ENCODE assay signal across 1 cellular context in genomic region chr20:50635676-50636600, GRCh38.
A peak's percentile ranks its signal among the peaks of the same experiment; 100 is the strongest.
TF ChIP-seq lines count a peak whose summit lies in the region.

No MANE protein-coding gene starts in this region.

TF ChIP-seq in HepG2, 621 proteins besides CTCF, POLR2A, EP300 and RAD21 (continued from another document and continues in another):
- no peak for TF ChIP-seq ZNF75D (CRISPR knock-in tag; IDR thresholded peaks at IDR 0.05; ENCODE audit: borderline replicate concordance)
- TF ChIP-seq NFE2 (CRISPR knock-in tag; IDR thresholded peaks at IDR 0.05): no peak
- TF ChIP-seq ZNF614 (CRISPR knock-in tag; IDR thresholded peaks at IDR 0.05; ENCODE audit: borderline replicate concordance): no peak
- no peak for TF ChIP-seq PRPF4 (IDR thresholded peaks at IDR 0.05; ENCODE audit: low read depth, low read length, poor library complexity, severe bottlenecking)
- no peak for TF ChIP-seq ZNF776 (CRISPR knock-in tag; IDR thresholded peaks at IDR 0.05)
- TF ChIP-seq ZNF101 (CRISPR knock-in tag; IDR thresholded peaks at IDR 0.05; ENCODE audit: borderline replicate concordance, low read depth): no peak
- TF ChIP-seq MTF1 (CRISPR knock-in tag; IDR thresholded peaks at IDR 0.05): no peak
- peak; percentile 60; the same call in 1 of the 2 replicates for TF ChIP-seq ZNF30 (CRISPR knock-in tag; IDR thresholded peaks at IDR 0.05)
- TF ChIP-seq ZNF703 (CRISPR knock-in tag; IDR thresholded peaks at IDR 0.05; ENCODE audit: borderline replicate concordance): no peak
- TF ChIP-seq ZNF570 (CRISPR knock-in tag; IDR thresholded peaks at IDR 0.05; ENCODE audit: borderline replicate concordance): no peak
- TF ChIP-seq ZFP36 (IDR thresholded peaks at IDR 0.05; ENCODE audit: borderline replicate concordance, low read depth, low read length, partially characterized antibody): no peak
- no peak for TF ChIP-seq JDP2 (CRISPR knock-in tag; IDR thresholded peaks at IDR 0.05; ENCODE audit: borderline replicate concordance)
- no peak for TF ChIP-seq BRF2 (CRISPR knock-in tag; IDR thresholded peaks at IDR 0.05)
- no peak for TF ChIP-seq ZNF256 (CRISPR knock-in tag; conservative IDR thresholded peaks at IDR 0.05)
- no peak for TF ChIP-seq ZNF326 (CRISPR knock-in tag; IDR thresholded peaks at IDR 0.05; ENCODE audit: borderline replicate concordance)
- no peak for TF ChIP-seq ZNF251 (CRISPR knock-in tag; IDR thresholded peaks at IDR 0.05)
- TF ChIP-seq ZNF329 (CRISPR knock-in tag; IDR thresholded peaks at IDR 0.05; ENCODE audit: low read depth): no peak
- TF ChIP-seq THRA (CRISPR knock-in tag; IDR thresholded peaks at IDR 0.05; ENCODE audit: borderline replicate concordance): no peak
- no peak for TF ChIP-seq ZNF354B (CRISPR knock-in tag; IDR thresholded peaks at IDR 0.05)
- TF ChIP-seq FIP1L1 (IDR thresholded peaks at IDR 0.05; ENCODE audit: borderline replicate concordance, insufficient read depth, low read depth, low read length): no peak
- 0 out of 2 replicates have a peak, but pooled peaks have one; percentile 72 for TF ChIP-seq HOXA5 (CRISPR knock-in tag; IDR thresholded peaks at IDR 0.05)
- TF ChIP-seq ETS1 (CRISPR knock-in tag; IDR thresholded peaks at IDR 0.05): no peak
- TF ChIP-seq KAT7 (CRISPR knock-in tag; IDR thresholded peaks at IDR 0.05; ENCODE audit: borderline replicate concordance): no peak
- peak; percentile 97 for TF ChIP-seq ZNF407 (CRISPR knock-in tag; IDR thresholded peaks at IDR 0.05; ENCODE audit: not compliant biosample characterization)
- TF ChIP-seq GATA4 (IDR thresholded peaks at IDR 0.05; ENCODE audit: borderline replicate concordance, low read depth): no peak
- TF ChIP-seq ZNF121 (CRISPR knock-in tag; IDR thresholded peaks at IDR 0.05): peak; percentile 59; the same call in 1 of the 2 replicates
- no peak for TF ChIP-seq ZNF276 (CRISPR knock-in tag; IDR thresholded peaks at IDR 0.05; ENCODE audit: low read depth)
- no peak for TF ChIP-seq ZNF512 (CRISPR knock-in tag; IDR thresholded peaks at IDR 0.05)
- no peak for TF ChIP-seq RFXAP (CRISPR knock-in tag; IDR thresholded peaks at IDR 0.05; ENCODE audit: borderline replicate concordance)
- no peak for TF ChIP-seq KAT2B (IDR thresholded peaks at IDR 0.05; ENCODE audit: borderline replicate concordance, low read depth, low read length)
- TF ChIP-seq ZBTB3 (CRISPR knock-in tag; IDR thresholded peaks at IDR 0.05; ENCODE audit: borderline replicate concordance, low read depth): 0 out of 2 replicates have a peak, but pooled peaks have one; percentile 48
- no peak for TF ChIP-seq SNAPC4 (CRISPR knock-in tag; IDR thresholded peaks at IDR 0.05)
- peak; percentile 80; the same call in 1 of the 2 replicates for TF ChIP-seq IRF9 (CRISPR knock-in tag; IDR thresholded peaks at IDR 0.05; ENCODE audit: borderline replicate concordance)
- peak; percentile 42; the same call in 1 of the 2 replicates for TF ChIP-seq HDAC2 (CRISPR knock-in tag; IDR thresholded peaks at IDR 0.05)
- no peak; the same call in 1 of the 2 replicates for TF ChIP-seq ZNF362 (CRISPR knock-in tag; IDR thresholded peaks at IDR 0.05; ENCODE audit: borderline replicate concordance)
